Comparison of ENCODE assay signal across 15 cellular contexts in the genomic region with DNA sequence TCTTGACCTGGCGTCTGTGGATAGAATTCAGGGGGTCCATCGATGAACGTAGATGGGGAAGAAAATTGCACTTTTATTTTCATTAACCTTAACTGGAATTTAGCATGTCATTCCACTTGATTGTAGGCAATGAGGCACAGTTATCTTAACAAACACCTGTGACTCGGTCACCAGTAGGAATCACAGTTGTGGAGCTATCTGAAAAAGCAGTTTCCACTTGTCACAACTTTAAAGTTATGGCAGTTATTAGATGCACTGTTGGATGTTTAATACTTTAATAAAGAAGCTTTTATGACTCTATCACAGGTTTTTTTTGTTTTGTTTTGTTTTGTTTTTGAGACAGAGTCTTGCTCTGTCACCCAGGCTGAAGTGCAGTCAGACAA.
DNase-seq lines count a peak whose midpoint lies in the region; ATAC-seq and TF ChIP-seq lines count a peak whose summit lies in the region.
"Had no signal": no experiment of that assay in that cellular context is flagged by ENCODE, and none has a peak within 500 bp of the region (broad histone marks: within the 10 kb centered on the region; RNA-seq: fewer than 3 reads in every experiment).

No MANE protein-coding gene starts in this region.

- no peak overlapping the region for H2AFZ ChIP-seq in IMR-90 (replicated peaks; ENCODE audit: low read length, poor library complexity)
- H2AFZ ChIP-seq: GM23338 had no signal

- no peak overlapping the region for H4K5ac ChIP-seq in IMR-90 (ENCODE audit: low read depth, low read length)

- no peaks in the 10 kb centered on the region for H3K9me3 ChIP-seq in IMR-90 (ENCODE audit: control insufficient read depth, insufficient read depth, low read length)
- H3K9me3 ChIP-seq in A673 (ENCODE audit: low read depth, low read length, poor library complexity, severe bottlenecking): no peaks in the 10 kb centered on the region
- H3K9me3 ChIP-seq: spleen had no signal

- peaks cover 50% of the 10 kb centered on the region for H4K20me1 ChIP-seq in IMR-90 (ENCODE audit: insufficient read depth, low read length)

- no peak overlapping the region for H2BK20ac ChIP-seq in IMR-90 (ENCODE audit: low read depth, low read length)

- H3K14ac ChIP-seq in IMR-90 (replicated peaks; ENCODE audit: low read depth, low read length): no peak overlapping the region

- H3K4me1 Mint-ChIP-seq in activated CD4-positive, alpha-beta T cell treated with anti-CD3 and anti-CD28 coated beads, Interleukin-2, amount 10 ng/mL, durations not matched to agents 24 days and 14 days: peaks cover 67% of the 10 kb centered on the region
- peaks cover 55% of the 10 kb centered on the region for H3K4me1 Mint-ChIP-seq in activated naive CD8-positive, alpha-beta T cell treated with anti-CD3 and anti-CD28 coated beads, Interleukin-2, amount 10 ng/mL, durations not matched to agents 7 days and 5 days
- H3K4me1 Mint-ChIP-seq in neural crest cell: peaks cover 19% of the 10 kb centered on the region

- H3K27ac ChIP-seq in IMR-90 (ENCODE audit: insufficient read depth, low read length): no peak overlapping the region
- no peak overlapping the region for H3K27ac ChIP-seq in A673 (ENCODE audit: low read depth, low read length, poor library complexity, severe bottlenecking)
- H3K27ac ChIP-seq: spleen had no signal

- CTCF ChIA-PET in IMR-90 (lab: Yijun Ruan, JAX) (interaction anchor here (0.6 kb wide), 1 partner anchor 37 kb away, joined by 3 read pairs; no protein-coding TSS in a partner anchor), A673 (lab: Charles Lee) (no interaction called here)

- peaks cover 18% of the 10 kb centered on the region for H3K36me3 Mint-ChIP-seq in activated CD4-positive, alpha-beta T cell treated with anti-CD3 and anti-CD28 coated beads, Interleukin-2, amount 10 ng/mL, durations not matched to agents 24 days and 14 days (ENCODE audit: low read depth)
- H3K36me3 Mint-ChIP-seq in activated naive CD8-positive, alpha-beta T cell treated with anti-CD3 and anti-CD28 coated beads, Interleukin-2, amount 10 ng/mL, durations not matched to agents 7 days and 5 days: peaks cover 6% of the 10 kb centered on the region
- H3K36me3 Mint-ChIP-seq in neural crest cell (ENCODE audit: low read depth): no peaks in the 10 kb centered on the region

- BruUV-seq in IMR-90 (replicated peaks; lab: Mats Ljungman, UMichigan) (no TSS peak), A673 (replicated peaks; lab: Mats Ljungman, UMichigan) (no TSS peak)

- H2BK5ac ChIP-seq in IMR-90 (ENCODE audit: low read depth, low read length, poor library complexity, severe bottlenecking): no peak overlapping the region

- TF ChIP-seq CTCF in IMR-90 (conservative IDR thresholded peaks at IDR 0.05; ENCODE audit: low read depth, low read length) (no peak), neural crest cell (conservative IDR thresholded peaks at IDR 0.05) (no peak), A673 (conservative IDR thresholded peaks at IDR 0.05; ENCODE audit: low read depth, low read length) (no peak)

- no peak overlapping the region; a peak in 1 of 4 replicates for H4K8ac ChIP-seq in IMR-90 (ENCODE audit: low read depth in 2 of 2, low read length in 2 of 2)

- peaks cover 35% of the 10 kb centered on the region for H3K4me1 ChIP-seq in IMR-90 (ENCODE audit: control insufficient read depth, insufficient read depth, low read length)
- peaks cover 8% of the 10 kb centered on the region for H3K4me1 ChIP-seq in A673 (ENCODE audit: insufficient read depth, low read length, poor library complexity, severe bottlenecking)

- H3K4ac ChIP-seq in IMR-90 (ENCODE audit: low read depth, low read length): peak overlapping the region; percentile 77; the same call in 1 of the 2 replicates

- no peak overlapping the region for H3K4me3 ChIP-seq in IMR-90 (ENCODE audit: insufficient read depth, low read depth, low read length)
- no peak overlapping the region for H3K4me3 ChIP-seq in A673 (ENCODE audit: low read depth, low read length, poor library complexity, severe bottlenecking)
- H3K4me3 ChIP-seq: GM23338, spleen had no signal

- intact Hi-C loops in activated CD4-positive, alpha-beta T cell treated with anti-CD3 and anti-CD28 coated beads, Interleukin-2, amount 10 ng/mL, durations not matched to agents 24 days and 14 days (cut with micrococcal nuclease): loop anchor here (10.0 kb wide), 1 partner anchor 498 kb away; a partner anchor contains a TSS
- intact Hi-C loops in IMR-90 (cut with micrococcal nuclease): no loop called here
- intact Hi-C loops in A673 (cut with micrococcal nuclease; ENCODE audit: unreplicated experiment): loop anchor here (10.0 kb wide), 1 partner anchor 48 kb away; no protein-coding TSS in a partner anchor

- H3K27me3 Mint-ChIP-seq in activated CD4-positive, alpha-beta T cell treated with anti-CD3 and anti-CD28 coated beads, Interleukin-2, amount 10 ng/mL, durations not matched to agents 24 days and 14 days: peaks cover 3% of the 10 kb centered on the region
- H3K27me3 Mint-ChIP-seq in activated naive CD8-positive, alpha-beta T cell treated with anti-CD3 and anti-CD28 coated beads, Interleukin-2, amount 10 ng/mL, durations not matched to agents 7 days and 5 days: no peaks in the 10 kb centered on the region
- no peaks in the 10 kb centered on the region for H3K27me3 Mint-ChIP-seq in neural crest cell (ENCODE audit: low read depth)

- H2BK120ac ChIP-seq in IMR-90 (ENCODE audit: low read depth, low read length): 0 out of 2 replicates have a peak overlapping the region, but pooled peaks have one; percentile 49

- no peak overlapping the region for H2AK9ac ChIP-seq in IMR-90 (replicated peaks; ENCODE audit: low read depth, low read length, poor library complexity)

- peak overlapping the region; percentile 10; the same call in 1 of the 2 replicates for H2AK5ac ChIP-seq in IMR-90 (ENCODE audit: low read depth, low read length)

- no peak for TF ChIP-seq POLR2A in IMR-90 (IDR thresholded peaks at IDR 0.05; ENCODE audit: low read depth, low read length)

- no peaks in the 10 kb centered on the region for H3K9me3 Mint-ChIP-seq in activated CD4-positive, alpha-beta T cell treated with anti-CD3 and anti-CD28 coated beads, Interleukin-2, amount 10 ng/mL, durations not matched to agents 24 days and 14 days
- H3K9me3 Mint-ChIP-seq in activated naive CD8-positive, alpha-beta T cell treated with anti-CD3 and anti-CD28 coated beads, Interleukin-2, amount 10 ng/mL, durations not matched to agents 7 days and 5 days: no peaks in the 10 kb centered on the region
- H3K9me3 Mint-ChIP-seq in neural crest cell: no peaks in the 10 kb centered on the region
- H3K9me3 Mint-ChIP-seq: GM23338, WTC11 had no signal

- H3K9ac ChIP-seq in IMR-90 (ENCODE audit: low read depth, low read length): no peak overlapping the region

- ATAC-seq in IMR-90 (ENCODE audit: low read depth) (no peak), HG03039 (IDR thresholded peaks at IDR 0.05; ENCODE audit: unreplicated experiment) (no peak)
- ATAC-seq in activated naive CD8-positive, alpha-beta T cell treated with anti-CD3 and anti-CD28 coated beads, Interleukin-2, amount 10 ng/mL, durations not matched to agents 7 days and 5 days (ENCODE audit: low read depth): no peak
- ATAC-seq: GM23338, WTC11 had no signal

- H3K18ac ChIP-seq in IMR-90 (ENCODE audit: low read depth, low read length): no peak overlapping the region

- DNase-seq in activated CD4-positive, alpha-beta T cell treated with anti-CD3 and anti-CD28 coated beads, Interleukin-2, amount 10 ng/mL, durations not matched to agents 24 days and 14 days: no peak
- no peak for DNase-seq in activated CD4-positive, alpha-beta T cell treated with anti-CD3 and anti-CD28 coated beads, Interleukin-2, amount 50 U/mL, for 1 hour
- no peak for DNase-seq in IMR-90
- DNase-seq in activated naive CD8-positive, alpha-beta T cell treated with anti-CD3 and anti-CD28 coated beads, Interleukin-2, amount 10 ng/mL, durations not matched to agents 7 days and 5 days: no peak
- no peak for DNase-seq in neural crest cell (ENCODE audit: low read depth, low spot score)
- DNase-seq in A673 (ENCODE audit: low spot score): no peak
- no peak for DNase-seq in COR-L47 (lab: John Stamatoyannopoulos, UW)
- DNase-seq: foreskin fibroblast; Karpas-422; NCI-H2171; stimulated activated naive CD4-positive, alpha-beta T cell treated with Interleukin-2 at 50 U/mL for 16 hours had no signal

- H4K91ac ChIP-seq in IMR-90 (ENCODE audit: insufficient read depth, low read depth, low read length): no peak overlapping the region

- H3K4me3 Mint-ChIP-seq in activated CD4-positive, alpha-beta T cell treated with anti-CD3 and anti-CD28 coated beads, Interleukin-2, amount 10 ng/mL, durations not matched to agents 24 days and 14 days: peak overlapping the region; percentile 58
- peak overlapping the region; percentile 77 for H3K4me3 Mint-ChIP-seq in activated naive CD8-positive, alpha-beta T cell treated with anti-CD3 and anti-CD28 coated beads, Interleukin-2, amount 10 ng/mL, durations not matched to agents 7 days and 5 days
- no peak overlapping the region for H3K4me3 Mint-ChIP-seq in neural crest cell
- H3K4me3 Mint-ChIP-seq: GM23338, WTC11 had no signal

- H3K23ac ChIP-seq in IMR-90 (ENCODE audit: low read depth, low read length): no peak overlapping the region

- peak overlapping the region; percentile 87 for H3K27ac Mint-ChIP-seq in activated CD4-positive, alpha-beta T cell treated with anti-CD3 and anti-CD28 coated beads, Interleukin-2, amount 10 ng/mL, durations not matched to agents 24 days and 14 days
- peak overlapping the region; percentile 91 for H3K27ac Mint-ChIP-seq in activated naive CD8-positive, alpha-beta T cell treated with anti-CD3 and anti-CD28 coated beads, Interleukin-2, amount 10 ng/mL, durations not matched to agents 7 days and 5 days
- H3K27ac Mint-ChIP-seq in neural crest cell (ENCODE audit: unreplicated experiment): peak overlapping the region; percentile 87
- H3K27ac Mint-ChIP-seq: WTC11 had no signal

- no peak for TF ChIP-seq RAD21 in IMR-90 (IDR thresholded peaks at IDR 0.05; ENCODE audit: low read length)

- H3K79me1 ChIP-seq in IMR-90 (ENCODE audit: low read depth in 1 of 2, low read length in 2 of 2): peaks cover 47 to 87% of the 10 kb centered on the region in 2 experiments

- peak overlapping the region; percentile 53; the same call in 1 of the 3 replicates for H2BK15ac ChIP-seq in IMR-90 (ENCODE audit: low read depth, low read length)

- H3K4me2 ChIP-seq in IMR-90 (ENCODE audit: low read depth, low read length): no peak overlapping the region
- H3K4me2 ChIP-seq: GM23338 had no signal

- dilution Hi-C loops in IMR-90 (cut with HindIII; ENCODE audit: low sequenced_read_pairs, unreplicated experiment): no loop called here

- in situ Hi-C loops in IMR-90 (cut with MboI; ENCODE audit: low sequenced_read_pairs): loop anchor here (5.0 to 25.0 kb wide), 2 partner anchors 50 to 790 kb away; a partner anchor contains a TSS

- H3K9me1 ChIP-seq in IMR-90 (ENCODE audit: insufficient read depth, low read length): peaks cover 27% of the 10 kb centered on the region

- POLR2A ChIA-PET in IMR-90 (lab: Charles Lee; ENCODE audit: unreplicated experiment) (no interaction called here), A673 (lab: Charles Lee; ENCODE audit: low non-redundant PET) (no interaction called here)
- POLR2A ChIA-PET in activated naive CD8-positive, alpha-beta T cell treated with anti-CD3 and anti-CD28 coated beads, Interleukin-2, amount 10 ng/mL, durations not matched to agents 7 days and 5 days (lab: Charles Lee): interaction anchor here (0.5 to 3.6 kb wide), 3 partner anchors 13 to 91 kb away, joined by 3 to 23 read pairs (median 7); a partner anchor contains a TSS

- WGBS in IMR-90 (ENCODE audit: extremely low coverage in 2 of 2, insufficient read length in 1 of 2), 2 experiments: no CpG with 5 or more reads among the region's 4 CpGs

- no peak overlapping the region for H3K56ac ChIP-seq in IMR-90 (ENCODE audit: extremely low read depth, insufficient read depth, low read length)

- H3K36me3 ChIP-seq in IMR-90 (ENCODE audit: control insufficient read depth, insufficient read depth, low read length): peaks cover 19% of the 10 kb centered on the region
- H3K36me3 ChIP-seq in A673 (ENCODE audit: insufficient read depth, low read length, poor library complexity, severe bottlenecking): no peaks in the 10 kb centered on the region

- no peaks in the 10 kb centered on the region for H3K27me3 ChIP-seq in IMR-90 (ENCODE audit: control insufficient read depth, insufficient read depth, low read length)
- H3K27me3 ChIP-seq in A673 (replicated peaks; ENCODE audit: insufficient read depth, low read depth, low read length, poor library complexity): no peaks in the 10 kb centered on the region
- H3K27me3 ChIP-seq: spleen had no signal
